3 cellular contexts compared by ENCODE assay signal in genomic region chr1:36572142-36572715, GRCh38.
A peak's percentile ranks its signal among the peaks of the same experiment; 100 is the strongest.
TF ChIP-seq lines count a peak whose summit lies in the region.

No MANE protein-coding gene starts in this region.

TF ChIP-seq in GM23338, 12 proteins besides CTCF, POLR2A, EP300 and RAD21 (continues in another document):
- TF ChIP-seq, protein P1, sequence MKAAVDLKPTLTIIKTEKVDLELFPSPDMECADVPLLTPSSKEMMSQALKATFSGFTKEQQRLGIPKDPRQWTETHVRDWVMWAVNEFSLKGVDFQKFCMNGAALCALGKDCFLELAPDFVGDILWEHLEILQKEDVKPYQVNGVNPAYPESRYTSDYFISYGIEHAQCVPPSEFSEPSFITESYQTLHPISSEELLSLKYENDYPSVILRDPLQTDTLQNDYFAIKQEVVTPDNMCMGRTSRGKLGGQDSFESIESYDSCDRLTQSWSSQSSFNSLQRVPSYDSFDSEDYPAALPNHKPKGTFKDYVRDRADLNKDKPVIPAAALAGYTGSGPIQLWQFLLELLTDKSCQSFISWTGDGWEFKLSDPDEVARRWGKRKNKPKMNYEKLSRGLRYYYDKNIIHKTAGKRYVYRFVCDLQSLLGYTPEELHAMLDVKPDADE (IDR thresholded peaks at IDR 0.05), result no peak
- TF ChIP-seq STAT1 (IDR thresholded peaks at IDR 0.05; ENCODE audit: unreplicated experiment), result no peak
- TF ChIP-seq REST (IDR thresholded peaks at IDR 0.05; ENCODE audit: unreplicated experiment), result no peak
- TF ChIP-seq JUNB (IDR thresholded peaks at IDR 0.05; ENCODE audit: unreplicated experiment), result no peak

TF ChIP-seq in HEK293, 187 proteins besides CTCF, POLR2A, EP300 and RAD21:
- TF ChIP-seq SCRT2 (tag by site-specific recombination; IDR thresholded peaks at IDR 0.05), result peak; percentile 38; the same call in 1 of the 2 replicates
- TF ChIP-seq, protein P2, sequence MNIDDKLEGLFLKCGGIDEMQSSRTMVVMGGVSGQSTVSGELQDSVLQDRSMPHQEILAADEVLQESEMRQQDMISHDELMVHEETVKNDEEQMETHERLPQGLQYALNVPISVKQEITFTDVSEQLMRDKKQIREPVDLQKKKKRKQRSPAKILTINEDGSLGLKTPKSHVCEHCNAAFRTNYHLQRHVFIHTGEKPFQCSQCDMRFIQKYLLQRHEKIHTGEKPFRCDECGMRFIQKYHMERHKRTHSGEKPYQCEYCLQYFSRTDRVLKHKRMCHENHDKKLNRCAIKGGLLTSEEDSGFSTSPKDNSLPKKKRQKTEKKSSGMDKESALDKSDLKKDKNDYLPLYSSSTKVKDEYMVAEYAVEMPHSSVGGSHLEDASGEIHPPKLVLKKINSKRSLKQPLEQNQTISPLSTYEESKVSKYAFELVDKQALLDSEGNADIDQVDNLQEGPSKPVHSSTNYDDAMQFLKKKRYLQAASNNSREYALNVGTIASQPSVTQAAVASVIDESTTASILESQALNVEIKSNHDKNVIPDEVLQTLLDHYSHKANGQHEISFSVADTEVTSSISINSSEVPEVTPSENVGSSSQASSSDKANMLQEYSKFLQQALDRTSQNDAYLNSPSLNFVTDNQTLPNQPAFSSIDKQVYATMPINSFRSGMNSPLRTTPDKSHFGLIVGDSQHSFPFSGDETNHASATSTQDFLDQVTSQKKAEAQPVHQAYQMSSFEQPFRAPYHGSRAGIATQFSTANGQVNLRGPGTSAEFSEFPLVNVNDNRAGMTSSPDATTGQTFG (tag by site-specific recombination; IDR thresholded peaks at IDR 0.05; ENCODE audit: borderline replicate concordance), result no peak

TF ChIP-seq in H1, 55 proteins besides CTCF, POLR2A, EP300 and RAD21:
- TF ChIP-seq USF2 (IDR thresholded peaks at IDR 0.05; ENCODE audit: low read length), result no peak
- TF ChIP-seq, protein P3, sequence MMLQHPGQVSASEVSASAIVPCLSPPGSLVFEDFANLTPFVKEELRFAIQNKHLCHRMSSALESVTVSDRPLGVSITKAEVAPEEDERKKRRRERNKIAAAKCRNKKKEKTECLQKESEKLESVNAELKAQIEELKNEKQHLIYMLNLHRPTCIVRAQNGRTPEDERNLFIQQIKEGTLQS (IDR thresholded peaks at IDR 0.05; ENCODE audit: insufficient read depth, low read depth, low read length), result no peak
- TF ChIP-seq JUN (IDR thresholded peaks at IDR 0.05; ENCODE audit: low read depth, low read length), result no peak
